In the genomic region with DNA sequence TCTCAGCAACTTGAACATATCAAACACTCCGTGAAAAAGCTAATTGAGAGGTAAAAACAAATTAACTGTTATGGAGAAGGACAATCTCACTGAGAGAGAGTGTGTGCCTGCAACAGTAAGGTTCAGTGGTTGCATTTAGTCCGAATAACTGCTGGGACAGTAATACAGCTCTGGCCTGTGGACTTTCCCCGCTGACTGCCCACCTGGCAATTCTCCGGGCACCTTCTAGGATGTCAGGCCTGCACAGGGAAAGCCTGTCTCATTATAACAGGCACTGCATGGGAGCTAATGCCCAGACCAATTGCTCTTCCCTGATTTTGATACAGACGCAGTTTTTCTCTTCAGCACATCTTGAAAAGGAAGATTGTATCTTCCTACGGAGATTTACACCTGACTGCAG, we compare ENCODE assay signal across 29 cellular contexts.
"Had no signal": no experiment of that assay in that cellular context is flagged by ENCODE, and none has a peak within 500 bp of the region (broad histone marks: within the 10 kb centered on the region; RNA-seq: fewer than 3 reads in every experiment).

No MANE protein-coding gene starts in this region.

- H3K36me3 ChIP-seq: adrenal gland, cardiac muscle cell had no signal

- ATAC-seq: activated CD8-positive, alpha-beta T cell treated with anti-CD3 and anti-CD28 coated beads for 36 hours; activated T-cell treated with anti-CD3 and anti-CD28 coated beads, Interleukin-2, amount 50 U/mL, for 4 hours; activated T-cell treated with anti-CD3 and anti-CD28 coated beads, Interleukin-2, amount 50 U/mL, for 72 hours; activated T-helper 17 cell treated with anti-CD3 and anti-CD28 coated beads, Interleukin-2, amount 50 U/mL, for 72 hours had no signal

- DNase-seq: activated B cell treated with CpG ODN at 0.5 μM for 24 hours; activated CD4-positive, alpha-beta memory T cell treated with anti-CD3 and anti-CD28 coated beads for 36 hours; activated CD4-positive, alpha-beta T cell treated with anti-CD3 and anti-CD28 coated beads for 4 hours; activated CD4-positive, alpha-beta T cell treated with anti-CD3 and anti-CD28 coated beads, Interleukin-2, amount 10 ng/mL, durations not matched to agents 24 days and 14 days; activated CD4-positive, alpha-beta T cell treated with anti-CD3 and anti-CD28 coated beads, Interleukin-2, amount 50 U/mL, for 1 hour; activated CD4-positive, alpha-beta T cell treated with anti-CD3 and anti-CD28 coated beads, Interleukin-2, amount 50 U/mL, for 4 hours; activated CD4-positive, CD25-positive, alpha-beta regulatory T cell treated with anti-CD3 and anti-CD28 coated beads, Interleukin-2, amount 50 U/mL, for 72 hours; activated CD8-positive, alpha-beta memory T cell treated with anti-CD3 and anti-CD28 coated beads, Interleukin-2, amount 50 U/mL, for 4 hours; activated CD8-positive, alpha-beta T cell treated with anti-CD3 and anti-CD28 coated beads for 36 hours; activated effector memory CD4-positive, alpha-beta T cell treated with anti-CD3 and anti-CD28 coated beads, Interleukin-2, amount 50 U/mL, for 16 hours; activated naive CD4-positive, alpha-beta T cell treated with anti-CD3 and anti-CD28 coated beads, Interleukin-2, amount 10 ng/mL, durations not matched to agents 7 days and 5 days; activated naive CD4-positive, alpha-beta T cell treated with Interleukin-2 at 50 U/mL for 16 hours; activated naive CD8-positive, alpha-beta T cell treated with anti-CD3 and anti-CD28 coated beads, Interleukin-2, amount 10 ng/mL, durations not matched to agents 7 days and 5 days; activated T-cell treated with anti-CD3 and anti-CD28 coated beads for 4 hours; activated T-cell treated with anti-CD3 and anti-CD28 coated beads, Interleukin-2, amount 50 U/mL, for 1 hour; activated T-cell treated with anti-CD3 and anti-CD28 coated beads, Interleukin-2, amount 50 U/mL, for 4 hours; activated T-cell treated with anti-CD3 and anti-CD28 coated beads, Interleukin-2, amount 50 U/mL, for 72 hours; adrenal gland; amniotic stem cell; aorta; T-helper 1 cell; T-helper 2 cell; T-helper 9 cell had no signal

- H3K4me3 ChIP-seq: adrenal gland, cardiac muscle cell had no signal

- H3K27ac ChIP-seq: adrenal gland, cardiac muscle cell, VCaP had no signal

- H3K4me1 ChIP-seq: adrenal gland had no signal

- FAIRE-seq: astrocyte, bronchial epithelial cell, TTC549 had no signal

- H3K9me3 ChIP-seq: adrenal gland had no signal
